Comparison of ENCODE assay signal across 21 cellular contexts in genomic region chr2:19879115-19879514, GRCh38. TPM values are rescaled to one million over a fixed set of nuclear protein-coding genes. Genes with fewer than 3 reads are reported as not detected.
DNase-seq lines count a peak whose midpoint lies in the region; ATAC-seq and TF ChIP-seq lines count a peak whose summit lies in the region.
"Had no signal": no experiment of that assay in that cellular context is flagged by ENCODE, and none has a peak within 500 bp of the region (broad histone marks: within the 10 kb centered on the region; RNA-seq: fewer than 3 reads in every experiment).

No MANE protein-coding gene starts in this region.

- H3K9me3 ChIP-seq in right atrium auricular region = no peaks in the 10 kb centered on the region
- no peaks in the 10 kb centered on the region for H3K9me3 ChIP-seq in esophagus muscularis mucosa
- H3K9me3 ChIP-seq in neuronal stem cell (replicated peaks in 1 of 2; ENCODE audit: control insufficient read depth in 2 of 2, insufficient read depth in 1 of 2, low read depth in 1 of 2, low read length in 2 of 2) = no peaks in the 10 kb centered on the region
- H3K9me3 ChIP-seq: BE2C had no signal

- H3K9ac ChIP-seq in neuronal stem cell (ENCODE audit: low read depth, low read length, poor library complexity) = no peak overlapping the region

- H3K79me1 ChIP-seq in neuronal stem cell (ENCODE audit: low read depth, low read length) = no peaks in the 10 kb centered on the region

- no peak overlapping the region for H2BK120ac ChIP-seq in neuronal stem cell (ENCODE audit: low read depth, low read length)

- TF ChIP-seq EP300 in esophagus muscularis mucosa (IDR thresholded peaks at IDR 0.05) = no peak

- no peaks in the 10 kb centered on the region for H3K36me3 ChIP-seq in right atrium auricular region
- no peaks in the 10 kb centered on the region for H3K36me3 ChIP-seq in esophagus muscularis mucosa
- no peaks in the 10 kb centered on the region for H3K36me3 ChIP-seq in neuronal stem cell (replicated peaks in 1 of 2; ENCODE audit: control insufficient read depth in 2 of 2, insufficient read depth in 2 of 2, low read length in 2 of 2)
- H3K36me3 ChIP-seq: BE2C had no signal

- H3K4me1 ChIP-seq in right atrium auricular region = no peaks in the 10 kb centered on the region
- no peaks in the 10 kb centered on the region for H3K4me1 ChIP-seq in esophagus muscularis mucosa
- H3K4me1 ChIP-seq in neuronal stem cell (ENCODE audit: control insufficient read depth in 2 of 2, insufficient read depth in 1 of 2, low read depth in 1 of 2, low read length in 2 of 2) = no peaks in the 10 kb centered on the region
- H3K4me1 ChIP-seq: BE2C had no signal

- H2AK5ac ChIP-seq in neuronal stem cell (ENCODE audit: low read depth, low read length) = peak overlapping the region; percentile 40

- H3K4me3 Mint-ChIP-seq in type B pancreatic cell = no peak overlapping the region
- H3K4me3 Mint-ChIP-seq: CD4-positive, CD25-positive, alpha-beta regulatory T cell had no signal

- H3K36me3 Mint-ChIP-seq in type B pancreatic cell = peaks cover 5% of the 10 kb centered on the region

- H3K23ac ChIP-seq in neuronal stem cell (ENCODE audit: low read depth, low read length, poor library complexity) = no peak overlapping the region

- no peak overlapping the region for H3K4me2 ChIP-seq in neuronal stem cell (ENCODE audit: insufficient read depth, low read length, poor library complexity, severe bottlenecking)
- H3K4me2 ChIP-seq: PC-9 had no signal

- no peak overlapping the region for H2AFZ ChIP-seq in neuronal stem cell (ENCODE audit: low read length)
- H2AFZ ChIP-seq: PC-9 had no signal

- peaks cover 6% of the 10 kb centered on the region for H3K27me3 Mint-ChIP-seq in type B pancreatic cell
- H3K27me3 Mint-ChIP-seq: CD4-positive, CD25-positive, alpha-beta regulatory T cell had no signal

- H2BK15ac ChIP-seq in neuronal stem cell (ENCODE audit: low read length) = no peak overlapping the region

- 82% methylated on average over 3 of the region's 3 CpGs for WGBS in esophagus muscularis mucosa
- no CpG with 5 or more reads among the region's 3 CpGs for WGBS in neuronal stem cell (ENCODE audit: extremely low coverage in 2 of 2, insufficient read length in 2 of 2, insufficient replicate concordance in 1 of 2), 2 donors

- peaks cover 6% of the 10 kb centered on the region for H3K9me3 Mint-ChIP-seq in type B pancreatic cell

- H4K8ac ChIP-seq in neuronal stem cell (ENCODE audit: low read depth, low read length) = no peak overlapping the region

- no peak overlapping the region for H3K27ac ChIP-seq in right atrium auricular region
- H3K27ac ChIP-seq in esophagus muscularis mucosa (replicated peaks in 1 of 4) = no peak overlapping the region
- no peak overlapping the region for H3K27ac ChIP-seq in neuronal stem cell (replicated peaks; ENCODE audit: low read length)
- H3K27ac ChIP-seq: PC-9, RWPE1 had no signal

- H3K4me3 ChIP-seq in right atrium auricular region (no peak overlapping the region), esophagus muscularis mucosa (no peak overlapping the region), neuronal stem cell (ENCODE audit: low read length in 2 of 2) (no peak overlapping the region)
- H3K4me3 ChIP-seq: PC-9 had no signal

- TF ChIP-seq POLR2A in esophagus muscularis mucosa (IDR thresholded peaks at IDR 0.05; ENCODE audit: low read depth) = no peak

- no peak overlapping the region for H3K27ac Mint-ChIP-seq in type B pancreatic cell

- no peaks in the 10 kb centered on the region for H3K4me1 Mint-ChIP-seq in type B pancreatic cell (ENCODE audit: unreplicated experiment)

- peak; percentile 47 for DNase-seq in right atrium auricular region (ENCODE audit: low spot score)
- DNase-seq in Right ventricle myocardium superior = no peak
- DNase-seq in esophagus muscularis mucosa (ENCODE audit: extremely low spot score) = peak; percentile 57
- DNase-seq in neuronal stem cell (ENCODE audit: low spot score) = no peak
- DNase-seq in type B pancreatic cell (ENCODE audit: extremely low spot score, unreplicated experiment) = peak; percentile 43
- DNase-seq in activated naive CD4-positive, alpha-beta T cell treated with Interleukin-2 at 50 U/mL for 16 hours = no peak
- DNase-seq in superior temporal gyrus (ENCODE audit: extremely low spot score) = no peak
- DNase-seq in left colon = no peak
- DNase-seq: BE2C; CD4-positive, CD25-positive, alpha-beta regulatory T cell; GF-D8; GOT3; MM.1S; NCI-H1092; NCI-H1436 treated with DMSO at 0.1 percent for 48 hours; NCI-H2029; NCI-H345; NCI-H526; PC-9 had no signal

- no peak for ATAC-seq in Right ventricle myocardium superior (ENCODE audit: poor library complexity)
- no peak for ATAC-seq in left colon
- ATAC-seq: HCT116 had no signal

- TF ChIP-seq CTCF in right atrium auricular region (IDR thresholded peaks at IDR 0.05) (no peak), esophagus muscularis mucosa (IDR thresholded peaks at IDR 0.05) (no peak), type B pancreatic cell (conservative IDR thresholded peaks at IDR 0.05) (no peak)

- no peak overlapping the region for H3K18ac ChIP-seq in neuronal stem cell (ENCODE audit: low read length)

- no peak overlapping the region for H3K4ac ChIP-seq in neuronal stem cell (ENCODE audit: low read length)

- no peak overlapping the region for H3K14ac ChIP-seq in neuronal stem cell (ENCODE audit: low read length)

- H4K91ac ChIP-seq in neuronal stem cell (ENCODE audit: low read depth, low read length, poor library complexity) = no peak overlapping the region

- intact Hi-C loops in Right ventricle myocardium superior (cut with DNase I) (no loop called here), esophagus muscularis mucosa (cut with DNase I) (no loop called here), left colon (cut with DNase I, micrococcal nuclease) (no loop called here)

- no peak overlapping the region for H2BK5ac ChIP-seq in neuronal stem cell (ENCODE audit: low read length)

- H2BK12ac ChIP-seq in neuronal stem cell (ENCODE audit: low read length) = no peak overlapping the region

- H3K27me3 ChIP-seq in right atrium auricular region = no peaks in the 10 kb centered on the region
- H3K27me3 ChIP-seq in esophagus muscularis mucosa = no peaks in the 10 kb centered on the region
- H3K27me3 ChIP-seq in neuronal stem cell (ENCODE audit: control insufficient read depth in 3 of 3, insufficient read depth in 3 of 3, low read depth in 1 of 3, low read length in 3 of 3) = no peaks in the 10 kb centered on the region
- H3K27me3 ChIP-seq: BE2C had no signal

RNA-seq across cellular contexts. Expression of gene TTC32, which starts 22.7 kb away (rescaled TPM):
- 1 to 10 TPM; 3.7 to 6.6 TPM for total RNA-seq in right atrium auricular region
- 3.3 TPM for total RNA-seq in Right ventricle myocardium superior
- total RNA-seq in esophagus muscularis mucosa = 10 to 100 TPM in 2 of 4 donors, 1 to 10 TPM in 2; 8.1 to 12.5 (median 10.2) TPM
- polyA plus RNA-seq in neuronal stem cell (2013, experiment 1 of 2) = 41.4 TPM
- 42.4 TPM for polyA plus RNA-seq in neuronal stem cell (2013, experiment 2 of 2)
- total RNA-seq in type B pancreatic cell (ENCODE audit: low replicate concordance) = 14.0 and 19.0 TPM in 2 replicates
- 10 to 100 TPM in 1 of 2 donors, 1 to 10 TPM in 1; 9.8 to 10.4 TPM for total RNA-seq in left colon

Comparison
In these comparisons a context has a peak if more than half of its experiments do, and no peak if none do; other contexts are left out.
1. DNase-seq: peak in right atrium auricular region (single experiment), esophagus muscularis mucosa (single experiment) and type B pancreatic cell (single experiment); none in Right ventricle myocardium superior (single experiment), neuronal stem cell (single experiment), activated naive CD4-positive, alpha-beta T cell treated with Interleukin-2 at 50 U/mL for 16 hours (single experiment), superior temporal gyrus (single experiment) and left colon (0 of 2).